In the genomic region with DNA sequence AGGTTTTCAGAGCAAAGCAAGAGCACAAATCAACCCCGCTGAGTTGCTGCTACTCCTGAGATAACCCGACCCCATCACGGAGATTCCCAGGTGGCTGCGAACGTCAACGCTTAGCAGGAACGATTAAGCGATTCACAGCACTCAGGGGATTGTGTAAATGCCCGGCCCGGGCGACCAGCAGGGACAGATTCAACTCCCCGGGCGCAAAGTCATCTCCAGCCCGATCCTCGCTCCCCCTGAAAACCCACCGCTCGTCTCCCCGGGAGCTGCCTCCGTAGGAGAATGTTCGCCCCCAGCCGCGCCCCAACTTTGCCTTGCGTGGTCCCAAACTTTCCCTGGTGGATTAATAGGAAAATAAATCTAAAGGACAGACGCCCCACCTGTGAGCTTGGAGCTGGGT, we compare ENCODE assay signal across 11 cellular contexts. TPM values are rescaled to one million over a fixed set of nuclear protein-coding genes. Genes with fewer than 3 reads are reported as not detected.
DNase-seq lines count a peak whose midpoint lies in the region; ATAC-seq and TF ChIP-seq lines count a peak whose summit lies in the region.
"Had no signal": no experiment of that assay in that cellular context is flagged by ENCODE, and none has a peak within 500 bp of the region (broad histone marks: within the 10 kb centered on the region; RNA-seq: fewer than 3 reads in every experiment).

No MANE protein-coding gene starts in this region.

- no peaks in the 10 kb centered on the region for H3K36me3 Mint-ChIP-seq in nephron (ENCODE audit: low read depth)
- no peaks in the 10 kb centered on the region for H3K36me3 Mint-ChIP-seq in activated T-helper 17 cell treated with anti-CD3 and anti-CD28 coated beads, Interleukin-2, amount 50 U/mL, for 72 hours (ENCODE audit: low read depth)
- H3K36me3 Mint-ChIP-seq: natural killer cell treated with Interleukin-12 subunit alpha and Interleukin-12 subunit beta and Interleukin-15 and Interleukin-18, amount 100 ng/mL, for 72 hours had no signal

- H3K27me3 Mint-ChIP-seq in nephron (ENCODE audit: low read depth), result peaks cover 82% of the 10 kb centered on the region
- H3K27me3 Mint-ChIP-seq in activated T-helper 17 cell treated with anti-CD3 and anti-CD28 coated beads, Interleukin-2, amount 50 U/mL, for 72 hours, result peaks cover 25% of the 10 kb centered on the region

- peaks cover 3% of the 10 kb centered on the region for H3K9me3 Mint-ChIP-seq in nephron
- H3K9me3 Mint-ChIP-seq in activated T-helper 17 cell treated with anti-CD3 and anti-CD28 coated beads, Interleukin-2, amount 50 U/mL, for 72 hours, result no peaks in the 10 kb centered on the region
- H3K9me3 Mint-ChIP-seq: CD4-positive, alpha-beta T cell; natural killer cell treated with Interleukin-12 subunit alpha and Interleukin-12 subunit beta and Interleukin-15 and Interleukin-18, amount 100 ng/mL, for 72 hours had no signal

- H3K27ac Mint-ChIP-seq in nephron, result no peak overlapping the region
- H3K27ac Mint-ChIP-seq in activated T-helper 17 cell treated with anti-CD3 and anti-CD28 coated beads, Interleukin-2, amount 50 U/mL, for 72 hours, result no peak overlapping the region
- H3K27ac Mint-ChIP-seq: CD4-positive, alpha-beta T cell; natural killer cell treated with Interleukin-12 subunit alpha and Interleukin-12 subunit beta and Interleukin-15 and Interleukin-18, amount 100 ng/mL, for 72 hours had no signal

- no peak for ATAC-seq in activated T-helper 17 cell treated with anti-CD3 and anti-CD28 coated beads, Interleukin-2, amount 50 U/mL, for 72 hours (replicated peaks)
- ATAC-seq in HG02610 (IDR thresholded peaks at IDR 0.05; ENCODE audit: unreplicated experiment), result no peak

- H3K4me3 Mint-ChIP-seq in nephron, result peak overlapping the region; percentile 60 to 63 (median 60)
- no peak overlapping the region for H3K4me3 Mint-ChIP-seq in activated T-helper 17 cell treated with anti-CD3 and anti-CD28 coated beads, Interleukin-2, amount 50 U/mL, for 72 hours
- H3K4me3 Mint-ChIP-seq: CD4-positive, alpha-beta T cell; natural killer cell treated with Interleukin-12 subunit alpha and Interleukin-12 subunit beta and Interleukin-15 and Interleukin-18, amount 100 ng/mL, for 72 hours had no signal

- peaks cover 4% of the 10 kb centered on the region for H3K4me1 Mint-ChIP-seq in nephron
- no peaks in the 10 kb centered on the region for H3K4me1 Mint-ChIP-seq in activated T-helper 17 cell treated with anti-CD3 and anti-CD28 coated beads, Interleukin-2, amount 50 U/mL, for 72 hours

- peak; percentile 38 for DNase-seq in G401 (ENCODE audit: low spot score)
- DNase-seq in NCI-H1930 (lab: John Stamatoyannopoulos, UW), result peak; percentile 21 to 53
- DNase-seq in caudate nucleus (lab: John Stamatoyannopoulos, UW), result peak in 28 of 61 donors; percentile 2 to 65 (median 45)
- DNase-seq in Kasumi-1 (lab: John Stamatoyannopoulos, UW), result no peak
- DNase-seq in NCI-H2029 (lab: John Stamatoyannopoulos, UW), result no peak
- DNase-seq: CD4-positive, alpha-beta T cell; stimulated activated CD4-positive, alpha-beta T cell treated with anti-CD3 and anti-CD28 coated beads, Interleukin-1b, Interleukin-23, amount 100 ng/mL, for 48 hours had no signal

- in situ Hi-C loops in G401 (cut with HindIII; ENCODE audit: low sequenced_read_pairs), result no loop called here

- peak overlapping the region; percentile 91 for H3K27ac ChIP-seq in caudate nucleus (ENCODE audit: low read depth, low read length)

- no peak for TF ChIP-seq CTCF in nephron (IDR thresholded peaks at IDR 0.05; ENCODE audit: unreplicated experiment in 3 of 3)

RNA-seq across cellular contexts. Expression of gene SLC24A2, which starts 0.7 kb away (rescaled TPM):
- total RNA-seq in G401 (2014; rRNA removed; shearing (Covaris generic)), result not detected in 2 replicates
- under 1 TPM in 1 of 2 donors, not detected in 1; 0.13 TPM for total RNA-seq in activated T-helper 17 cell treated with anti-CD3 and anti-CD28 coated beads, Interleukin-2, amount 50 U/mL, for 72 hours
- total RNA-seq: CD4-positive, alpha-beta T cell; natural killer cell treated with Interleukin-12 subunit alpha and Interleukin-12 subunit beta and Interleukin-15 and Interleukin-18, amount 100 ng/mL, for 72 hours had no signal

Comparison
In these comparisons a context has a peak if more than half of its experiments do, and no peak if none do; other contexts are left out.
1. DNase-seq: peak in G401 (single experiment) and NCI-H1930 (2 of 2); none in Kasumi-1 (0 of 2) and NCI-H2029 (single experiment).